7 cellular contexts compared by ENCODE assay signal in the genomic region with DNA sequence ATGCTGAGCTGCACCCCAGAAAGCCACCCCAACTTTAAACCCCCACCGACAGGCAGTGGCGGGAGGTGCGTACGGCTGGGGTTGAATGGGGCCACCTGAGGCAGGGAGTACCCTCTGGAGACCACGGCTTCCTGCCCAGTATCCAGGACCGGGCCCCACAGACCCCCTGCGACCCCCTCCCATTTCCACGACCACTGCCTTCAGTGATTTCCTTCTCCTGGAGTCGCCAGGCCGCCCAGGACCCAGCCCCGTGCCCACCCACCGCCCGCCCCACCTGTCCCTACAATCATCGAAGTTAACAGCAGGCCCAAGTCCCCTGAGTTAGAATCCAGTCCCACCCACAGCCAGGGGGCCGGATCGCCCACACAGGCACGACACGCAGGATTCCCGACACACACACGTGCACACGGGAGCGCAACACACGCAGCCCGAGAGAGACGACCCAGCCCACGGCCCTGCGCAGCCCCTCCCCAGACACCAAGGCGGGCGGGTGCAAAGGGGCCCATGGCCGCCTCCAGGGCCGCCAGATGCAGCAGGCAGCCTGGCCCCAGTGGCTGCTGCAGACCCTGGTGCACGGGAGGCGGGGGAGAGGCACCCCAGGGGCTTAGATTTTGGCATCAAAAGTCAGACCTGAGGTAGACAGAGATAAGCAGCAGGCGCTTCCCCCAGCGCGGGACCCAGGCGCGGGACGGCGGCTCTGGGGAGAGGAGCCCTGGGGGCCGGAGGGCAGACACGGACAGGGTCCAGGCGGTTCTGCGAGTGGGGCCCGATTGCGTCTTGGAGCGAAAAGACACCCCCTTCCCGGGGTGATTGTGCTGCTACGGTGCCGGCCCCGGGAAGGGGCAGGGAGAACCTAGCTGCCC.
A peak's percentile ranks its signal among the peaks of the same experiment; 100 is the strongest.
DNase-seq lines count a peak whose midpoint lies in the region; ATAC-seq and TF ChIP-seq lines count a peak whose summit lies in the region.
"Not testable (repeated sequence)": the region's sequence is repeated elsewhere in the genome, so short reads cannot be mapped to it uniquely, and the experiment has no call there.

No MANE protein-coding gene starts in this region.

- not testable (repeated sequence) for H3K27me3 Mint-ChIP-seq in central memory CD8-positive, alpha-beta T cell; stimulated activated naive CD8-positive, alpha-beta T cell treated with anti-CD3 and anti-CD28 coated beads, Interleukin-15, amount 100 ng/mL, for 72 hours

- not testable (repeated sequence) for H3K9me3 ChIP-seq in left lung, mucosa of descending colon

- peak; percentile 21 for ATAC-seq in central memory CD8-positive, alpha-beta T cell (replicated peaks; ENCODE audit: extremely low read depth, poor library complexity, severe bottlenecking)
- peak; percentile 46 for ATAC-seq in foreskin keratinocyte
- ATAC-seq in left lung = peak; percentile 34
- peak; percentile 18 for ATAC-seq in mucosa of descending colon
- ATAC-seq in stimulated activated naive CD8-positive, alpha-beta T cell treated with anti-CD3 and anti-CD28 coated beads, Interleukin-15, amount 100 ng/mL, for 72 hours = peak; percentile 64

- H3K79me2 ChIP-seq in ACC112 (ENCODE audit: control insufficient read depth, insufficient read depth, low read length, unreplicated experiment) = not testable (repeated sequence)

- not testable (repeated sequence) for H3K4me1 Mint-ChIP-seq in central memory CD8-positive, alpha-beta T cell; stimulated activated naive CD8-positive, alpha-beta T cell treated with anti-CD3 and anti-CD28 coated beads, Interleukin-15, amount 100 ng/mL, for 72 hours

- not testable (repeated sequence) for H3K27ac ChIP-seq in ACC112 (ENCODE audit: low read depth, low read length); foreskin keratinocyte; left lung

- not testable (repeated sequence) for H3K4me1 ChIP-seq in ACC112 (ENCODE audit: control insufficient read depth, insufficient read depth, low read length, unreplicated experiment); foreskin keratinocyte; left lung; mucosa of descending colon (ENCODE audit: low read depth)

- H3K4me3 ChIP-seq in ACC112 (ENCODE audit: low read depth, low read length) = peak overlapping the region; percentile 50
- not testable (repeated sequence) for H3K4me3 ChIP-seq in left lung, mucosa of descending colon

- not testable (repeated sequence) for H3K36me3 Mint-ChIP-seq in central memory CD8-positive, alpha-beta T cell (ENCODE audit: insufficient read depth)

- not testable (repeated sequence) for H3K9me3 Mint-ChIP-seq in central memory CD8-positive, alpha-beta T cell; stimulated activated naive CD8-positive, alpha-beta T cell treated with anti-CD3 and anti-CD28 coated beads, Interleukin-15, amount 100 ng/mL, for 72 hours

- H3K4me3 Mint-ChIP-seq in central memory CD8-positive, alpha-beta T cell; stimulated activated naive CD8-positive, alpha-beta T cell treated with anti-CD3 and anti-CD28 coated beads, Interleukin-15, amount 100 ng/mL, for 72 hours: not testable (repeated sequence)

- not testable (repeated sequence) for H2AFZ ChIP-seq in ACC112 (ENCODE audit: low read length, unreplicated experiment)

- not testable (repeated sequence) for H3K27ac Mint-ChIP-seq in central memory CD8-positive, alpha-beta T cell (ENCODE audit: low read depth); stimulated activated naive CD8-positive, alpha-beta T cell treated with anti-CD3 and anti-CD28 coated beads, Interleukin-15, amount 100 ng/mL, for 72 hours

- not testable (repeated sequence) for H3K36me3 ChIP-seq in ACC112 (ENCODE audit: insufficient read depth, low read length); left lung; mucosa of descending colon (ENCODE audit: low read depth)

- H3K27me3 ChIP-seq in ACC112 (ENCODE audit: insufficient read depth, low read length); foreskin keratinocyte: not testable (repeated sequence)
- peaks cover 2 to 21% of the 10 kb centered on the region in 2 donors for H3K27me3 ChIP-seq in left lung

- intact Hi-C loops in left lung (cut with DNase I); mucosa of descending colon (cut with DNase I, micrococcal nuclease): not testable (repeated sequence)

- DNase-seq in central memory CD8-positive, alpha-beta T cell (ENCODE audit: low spot score in 2 of 2); foreskin keratinocyte; mucosa of descending colon; stimulated activated naive CD8-positive, alpha-beta T cell treated with anti-CD3 and anti-CD28 coated beads, Interleukin-15, amount 100 ng/mL, for 72 hours: not testable (repeated sequence)
- DNase-seq in left lung (peak in 1 of 2 donors; percentile 84), retina (peak; percentile 8)

- TF ChIP-seq CTCF in foreskin keratinocyte (conservative IDR thresholded peaks at IDR 0.05); left lung (IDR thresholded peaks at IDR 0.05); mucosa of descending colon (IDR thresholded peaks at IDR 0.05): not testable (repeated sequence)
